In genomic region chr11:70845761-70846160, GRCh38 we compare ENCODE assay signal across 24 cellular contexts.
"Had no signal": no experiment of that assay in that cellular context is flagged by ENCODE, and none has a peak within 500 bp of the region (broad histone marks: within the 10 kb centered on the region; RNA-seq: fewer than 3 reads in every experiment).

No MANE protein-coding gene starts in this region.

- H3K27me3 Mint-ChIP-seq: progenitor cell of endocrine pancreas, type B pancreatic cell had no signal

- H3K27ac Mint-ChIP-seq: immature natural killer cell; naive thymus-derived CD8-positive, alpha-beta T cell; nephron; progenitor cell of endocrine pancreas; stimulated activated memory B cell treated with anti-CD40 and anti-IgM and Interleukin-4, amounts not matched to agents 10 μg/mL and 1 μg/mL and 100 μg/mL, for 72 hours; stimulated activated naive CD8-positive, alpha-beta T cell treated with anti-CD3 and anti-CD28 coated beads, Interleukin-15, amount 100 ng/mL, for 72 hours; type B pancreatic cell had no signal

- H3K4me1 Mint-ChIP-seq: immature natural killer cell; naive thymus-derived CD8-positive, alpha-beta T cell; nephron; stimulated activated memory B cell treated with anti-CD40 and anti-IgM and Interleukin-4, amounts not matched to agents 10 μg/mL and 1 μg/mL and 100 μg/mL, for 72 hours; stimulated activated naive CD8-positive, alpha-beta T cell treated with anti-CD3 and anti-CD28 coated beads, Interleukin-15, amount 100 ng/mL, for 72 hours had no signal

- ATAC-seq: left colon; left lung; lower lobe of right lung; naive thymus-derived CD8-positive, alpha-beta T cell; right lobe of liver; stimulated activated memory B cell treated with anti-CD40 and anti-IgM and Interleukin-4, amounts not matched to agents 10 μg/mL and 1 μg/mL and 100 μg/mL, for 72 hours; stimulated activated naive CD8-positive, alpha-beta T cell treated with anti-CD3 and anti-CD28 coated beads, Interleukin-15, amount 100 ng/mL, for 72 hours had no signal

- H3K36me3 Mint-ChIP-seq: immature natural killer cell; naive thymus-derived CD8-positive, alpha-beta T cell; neural progenitor cell; stimulated activated memory B cell treated with anti-CD40 and anti-IgM and Interleukin-4, amounts not matched to agents 10 μg/mL and 1 μg/mL and 100 μg/mL, for 72 hours; type B pancreatic cell had no signal

- DNase-seq: immature natural killer cell; kidney; left colon; left lung; lower lobe of right lung; mammary epithelial cell; mesenchymal stem cell; naive thymus-derived CD8-positive, alpha-beta T cell; occipital lobe; ovary; right lobe of liver; stimulated activated CD4-positive, alpha-beta T cell treated with anti-CD3 and anti-CD28 coated beads, Interleukin-1b, Interleukin-23, amount 100 ng/mL, for 48 hours; stimulated activated CD4-positive, alpha-beta T cell treated with anti-CD3 and anti-CD28 coated beads, Interleukin-2, amount 100 ng/mL, for 48 hours; stimulated activated CD4-positive, alpha-beta T cell treated with anti-CD3 and anti-CD28 coated beads, Interleukin-4, amount 100 ng/mL, for 4 hours; stimulated activated CD8-positive, alpha-beta memory T cell treated with anti-CD3 and anti-CD28 coated beads, Interleukin-4, amount 100 ng/mL, for 48 hours; stimulated activated naive CD4-positive, alpha-beta T cell treated with Interleukin-2 at 50 U/mL for 16 hours; stimulated activated naive CD8-positive, alpha-beta T cell treated with anti-CD3 and anti-CD28 coated beads, Interleukin-15, amount 100 ng/mL, for 72 hours; substantia nigra; uterus had no signal

- H3K9me3 Mint-ChIP-seq: immature natural killer cell, neural progenitor cell, type B pancreatic cell had no signal

- H3K4me3 Mint-ChIP-seq: immature natural killer cell; naive thymus-derived CD8-positive, alpha-beta T cell; nephron; neural progenitor cell; stimulated activated memory B cell treated with anti-CD40 and anti-IgM and Interleukin-4, amounts not matched to agents 10 μg/mL and 1 μg/mL and 100 μg/mL, for 72 hours; stimulated activated naive CD8-positive, alpha-beta T cell treated with anti-CD3 and anti-CD28 coated beads, Interleukin-15, amount 100 ng/mL, for 72 hours; type B pancreatic cell had no signal
